ENCODE assay signal across 9 cellular contexts in genomic region chr22:20132686-20133246, GRCh38. TPM values are rescaled to one million over a fixed set of nuclear protein-coding genes. Genes with fewer than 3 reads are reported as not detected.
DNase-seq lines count a peak whose midpoint lies in the region; ATAC-seq and TF ChIP-seq lines count a peak whose summit lies in the region.
"Had no signal": no experiment of that assay in that cellular context is flagged by ENCODE, and none has a peak within 500 bp of the region (broad histone marks: within the 10 kb centered on the region; RNA-seq: fewer than 3 reads in every experiment).

No MANE protein-coding gene starts in this region.

- peaks cover 16% of the 10 kb centered on the region for H3F3A ChIP-seq in smooth muscle cell (ENCODE audit: low read depth)

- H3K27me3 ChIP-seq in HAP-1 (ENCODE audit: low read depth) = no peaks in the 10 kb centered on the region
- H3K27me3 ChIP-seq in iPS DF 6.9 (ENCODE audit: control insufficient read depth, insufficient read depth, low read length) = no peaks in the 10 kb centered on the region
- H3K27me3 ChIP-seq in smooth muscle cell (ENCODE audit: low read depth) = no peaks in the 10 kb centered on the region

- peak overlapping the region; percentile 43 for H3K9ac ChIP-seq in smooth muscle cell (ENCODE audit: low read depth)

- H3K36me3 Mint-ChIP-seq in activated CD4-positive, alpha-beta memory T cell treated with anti-CD3 and anti-CD28 coated beads for 36 hours = no peaks in the 10 kb centered on the region

- no peak overlapping the region for H3K27ac Mint-ChIP-seq in activated CD4-positive, alpha-beta memory T cell treated with anti-CD3 and anti-CD28 coated beads for 36 hours

- no peak overlapping the region for H2AFZ ChIP-seq in smooth muscle cell (ENCODE audit: low read depth)

- H3K4me3 ChIP-seq in HAP-1 = peak overlapping the region; percentile 61
- H3K4me3 ChIP-seq in iPS DF 6.9 (ENCODE audit: low read length) = peak overlapping the region; percentile 61; the same call in 1 of the 2 replicates
- H3K4me3 ChIP-seq in smooth muscle cell = peak overlapping the region; percentile 73

- peaks cover 57% of the 10 kb centered on the region for H4K20me1 ChIP-seq in smooth muscle cell (ENCODE audit: low read depth)

- ATAC-seq in HG03025 (IDR thresholded peaks at IDR 0.05; ENCODE audit: low FRiP score, unreplicated experiment) = no peak

- H3K36me3 ChIP-seq in HAP-1 (replicated peaks) (peaks cover under 1% of the 10 kb centered on the region), iPS DF 6.9 (ENCODE audit: control insufficient read depth, insufficient read depth, low read length) (no peaks in the 10 kb centered on the region; the same call in 1 of the 2 replicates), smooth muscle cell (ENCODE audit: low read depth) (no peaks in the 10 kb centered on the region)

- no peaks in the 10 kb centered on the region for H3K9me3 Mint-ChIP-seq in activated CD4-positive, alpha-beta memory T cell treated with anti-CD3 and anti-CD28 coated beads for 36 hours

- POLR2A ChIA-PET in activated CD4-positive, alpha-beta memory T cell treated with anti-CD3 and anti-CD28 coated beads for 36 hours (lab: Charles Lee) = no interaction called here

- no peak overlapping the region for H3K27ac ChIP-seq in iPS DF 6.9 (ENCODE audit: low read length)
- H3K27ac ChIP-seq in smooth muscle cell (ENCODE audit: low read depth) = no peak overlapping the region

- intact Hi-C loops in activated CD4-positive, alpha-beta memory T cell treated with anti-CD3 and anti-CD28 coated beads for 36 hours (cut with micrococcal nuclease) = no loop called here

- H3K27me3 Mint-ChIP-seq in activated CD4-positive, alpha-beta memory T cell treated with anti-CD3 and anti-CD28 coated beads for 36 hours = no peaks in the 10 kb centered on the region

- DNase-seq in HAP-1 (ENCODE audit: low spot score in 2 of 2) = no peak
- no peak for DNase-seq in activated CD4-positive, alpha-beta memory T cell treated with anti-CD3 and anti-CD28 coated beads for 36 hours
- no peak for DNase-seq in iPS DF 6.9 (ENCODE audit: low read depth, low spot score)
- DNase-seq in smooth muscle cell (lab: John Stamatoyannopoulos, UW; ENCODE audit: unreplicated experiment) = no peak
- no peak for DNase-seq in kidney glomerular epithelial cell (lab: John Stamatoyannopoulos, UW)
- no peak for DNase-seq in inferior parietal cortex (ENCODE audit: extremely low spot score)
- no peak for DNase-seq in activated CD8-positive, alpha-beta memory T cell treated with anti-CD3 and anti-CD28 coated beads, Interleukin-2, amount 50 U/mL, for 48 hours
- DNase-seq: RPMI8226 had no signal

- CTCF ChIA-PET in activated CD4-positive, alpha-beta memory T cell treated with anti-CD3 and anti-CD28 coated beads for 36 hours (lab: Charles Lee) = no interaction called here

- in situ Hi-C loops in HAP-1 (cut with MboI; ENCODE audit: low sequenced_read_pairs) = no loop called here

- WGBS in iPS DF 6.9 (ENCODE audit: insufficient coverage, insufficient read length) = no CpG with 5 or more reads among the region's 16 CpGs
- WGBS in smooth muscle cell (ENCODE audit: low lambda C conversion rate) = 89% methylated on average over 16 of the region's 16 CpGs

- H3K4me2 ChIP-seq in smooth muscle cell = peak overlapping the region; percentile 97

- H3K4me1 ChIP-seq in HAP-1 (no peaks in the 10 kb centered on the region), iPS DF 6.9 (ENCODE audit: control insufficient read depth, insufficient read depth, low read length) (peaks cover 4% of the 10 kb centered on the region; the same call in 1 of the 2 replicates), smooth muscle cell (ENCODE audit: low read depth) (peaks cover 7% of the 10 kb centered on the region)

- H3K9me3 ChIP-seq in HAP-1 (no peaks in the 10 kb centered on the region), iPS DF 6.9 (ENCODE audit: control insufficient read depth, insufficient read depth, low read length) (no peaks in the 10 kb centered on the region), smooth muscle cell (replicated peaks; ENCODE audit: low read depth) (no peaks in the 10 kb centered on the region)

- no peak for TF ChIP-seq CTCF in smooth muscle cell (IDR thresholded peaks at IDR 0.05; ENCODE audit: borderline replicate concordance, insufficient read depth, poor library complexity, severe bottlenecking)

- peak overlapping the region; percentile 72 for H3K4me3 Mint-ChIP-seq in activated CD4-positive, alpha-beta memory T cell treated with anti-CD3 and anti-CD28 coated beads for 36 hours

- H3K79me2 ChIP-seq in smooth muscle cell (ENCODE audit: low read depth) = peaks cover 56% of the 10 kb centered on the region

- peaks cover 37% of the 10 kb centered on the region for H3K4me1 Mint-ChIP-seq in activated CD4-positive, alpha-beta memory T cell treated with anti-CD3 and anti-CD28 coated beads for 36 hours (ENCODE audit: low read depth)

RNA-seq across cellular contexts. Expression of gene ZDHHC8, which starts 1.2 kb away (rescaled TPM):
- total RNA-seq in activated CD4-positive, alpha-beta memory T cell treated with anti-CD3 and anti-CD28 coated beads for 36 hours = 10 to 100 TPM; 46.3 to 46.5 TPM
- 5.2 and 12.7 TPM in 2 replicates for total RNA-seq in smooth muscle cell
- polyA plus RNA-seq in smooth muscle cell = 53.9 and 67.0 TPM in 2 replicates

RNA-seq across cellular contexts. Expression of gene TRMT2A, which starts 15.7 kb away (rescaled TPM):
- 10 to 100 TPM; 70.6 to 75.8 TPM for total RNA-seq in activated CD4-positive, alpha-beta memory T cell treated with anti-CD3 and anti-CD28 coated beads for 36 hours
- total RNA-seq in smooth muscle cell = 21.1 and 25.9 TPM in 2 replicates
- polyA plus RNA-seq in smooth muscle cell = 32.1 and 38.9 TPM in 2 replicates

RNA-seq across cellular contexts. Expression of gene RANBP1, which starts 16.9 kb away (rescaled TPM):
- total RNA-seq in activated CD4-positive, alpha-beta memory T cell treated with anti-CD3 and anti-CD28 coated beads for 36 hours = 100 to 1,000 TPM; 359 to 372 TPM
- total RNA-seq in smooth muscle cell = 278 and 331 TPM in 2 replicates
- 196 and 235 TPM in 2 replicates for polyA plus RNA-seq in smooth muscle cell

RNA-seq across cellular contexts. Expression of gene CCDC188, which starts 18.1 kb away (rescaled TPM):
- total RNA-seq in activated CD4-positive, alpha-beta memory T cell treated with anti-CD3 and anti-CD28 coated beads for 36 hours = under 1 TPM in 1 of 2 experiments, not detected in 1; 0.52 TPM
- not detected in 2 replicates for total RNA-seq in smooth muscle cell
- polyA plus RNA-seq in smooth muscle cell = not detected in 2 replicates

RNA-seq across cellular contexts. Expression of gene DGCR8, which starts 52.7 kb away (rescaled TPM):
- 10 to 100 TPM; 33.4 to 34.3 TPM for total RNA-seq in activated CD4-positive, alpha-beta memory T cell treated with anti-CD3 and anti-CD28 coated beads for 36 hours
- 9.7 and 10.3 TPM in 2 replicates for total RNA-seq in smooth muscle cell
- polyA plus RNA-seq in smooth muscle cell = 6.5 and 14.6 TPM in 2 replicates
